ENCODE assay signal across 10 cellular contexts in genomic region chr3:127373701-127374625, GRCh38.
DNase-seq lines count a peak whose midpoint lies in the region; ATAC-seq, FAIRE-seq and TF ChIP-seq lines count a peak whose summit lies in the region.
"Had no signal": no experiment of that assay in that cellular context is flagged by ENCODE, and none has a peak within 500 bp of the region (broad histone marks: within the 10 kb centered on the region; RNA-seq: fewer than 3 reads in every experiment).

No MANE protein-coding gene starts in this region.

- H3K79me1 ChIP-seq in neuronal stem cell (ENCODE audit: low read depth, low read length) = no peaks in the 10 kb centered on the region

- peak overlapping the region; percentile 64 for H3K14ac ChIP-seq in neuronal stem cell (ENCODE audit: low read length)

- no peaks in the 10 kb centered on the region for H3K9me3 Mint-ChIP-seq in natural killer cell treated with Interleukin-12 subunit alpha and Interleukin-12 subunit beta and Interleukin-15 and Interleukin-18, amount 100 ng/mL, for 72 hours

- CTCF ChIA-PET in K562 (lab: Yijun Ruan, JAX; ENCODE audit: low intra/inter-chr PET ratio) = no interaction called here

- no peaks in the 10 kb centered on the region for H3K4me1 Mint-ChIP-seq in natural killer cell treated with Interleukin-12 subunit alpha and Interleukin-12 subunit beta and Interleukin-15 and Interleukin-18, amount 100 ng/mL, for 72 hours (ENCODE audit: low read depth in 2 of 2)

- 0% methylated on average over 7 of the region's 13 CpGs for WGBS in K562 (ENCODE audit: insufficient coverage, low coverage, missing lambda C conversion rate)
- no CpG with 5 or more reads among the region's 13 CpGs for WGBS in neuronal stem cell (ENCODE audit: extremely low coverage in 2 of 2, insufficient read length in 2 of 2, insufficient replicate concordance in 1 of 2), 2 donors

- no peaks in the 10 kb centered on the region for H4K20me1 ChIP-seq in K562 (replicated peaks; ENCODE audit: control insufficient read depth, insufficient read depth, low read length)

- H2BK120ac ChIP-seq in neuronal stem cell (ENCODE audit: low read depth, low read length) = peak overlapping the region; percentile 36

- H3K9me3 ChIP-seq in K562 (replicated peaks; ENCODE audit: control insufficient read depth, insufficient read depth, low read depth, low read length) (no peaks in the 10 kb centered on the region), neuronal stem cell (replicated peaks in 1 of 2; ENCODE audit: control insufficient read depth in 2 of 2, insufficient read depth in 1 of 2, low read depth in 1 of 2, low read length in 2 of 2) (peaks cover 2 to 8% of the 10 kb centered on the region in 2 donors), tibial artery (peaks cover 0 to 9% (median 6%) of the 10 kb centered on the region in 3 donors)

- H3K18ac ChIP-seq in neuronal stem cell (ENCODE audit: low read length) = peak overlapping the region; percentile 91

- POLR2A ChIA-PET in K562 (lab: Yijun Ruan, JAX) = interaction anchor here (0.6 to 0.8 kb wide), 2 partner anchors 12 to 898 kb away, joined by 3 read pairs; partner anchors contain the start of gene ZXDC

- H3K4me2 ChIP-seq in K562 (ENCODE audit: insufficient read depth, low read length) (no peak overlapping the region), neuronal stem cell (ENCODE audit: insufficient read depth, low read length, poor library complexity, severe bottlenecking) (no peak overlapping the region)
- H3K4me2 ChIP-seq: BLaER1 treated with 17β-estradiol and CSF1 and Interleukin-3, amounts not matched to agents 10 nM and 100 nM had no signal

- TF ChIP-seq RAD21 in K562 (CRISPR knock-in tag; conservative IDR thresholded peaks at IDR 0.05 in 1 of 2, IDR thresholded peaks at IDR 0.05 in 1 of 2) = peak; percentile 10 to 48; a peak in 2 of 4 replicates

- no peaks in the 10 kb centered on the region for H3K9me1 ChIP-seq in K562 (ENCODE audit: control insufficient read depth, insufficient read depth, low read length)

- in situ Hi-C loops in K562 (cut with MboI) = no loop called here

- no peaks in the 10 kb centered on the region for H3K27me3 ChIP-seq in K562 (ENCODE audit: control insufficient read depth in 2 of 2, insufficient read depth in 2 of 2, low read length in 2 of 2)
- H3K27me3 ChIP-seq in neuronal stem cell (ENCODE audit: control insufficient read depth in 3 of 3, insufficient read depth in 3 of 3, low read depth in 1 of 3, low read length in 3 of 3) = peaks cover 0 to 8% (median 0%) of the 10 kb centered on the region in 3 experiments
- H3K27me3 ChIP-seq in tibial artery = peaks cover 0 to 41% of the 10 kb centered on the region in 2 donors
- H3K27me3 ChIP-seq: BLaER1 treated with 17β-estradiol and CSF1 and Interleukin-3, amounts not matched to agents 10 nM and 100 nM had no signal

- ATAC-seq in K562 (peak; percentile 84), HG02970 (IDR thresholded peaks at IDR 0.05; ENCODE audit: low FRiP score, unreplicated experiment) (no peak)
- no peak for ATAC-seq in natural killer cell treated with Interleukin-12 subunit alpha and Interleukin-12 subunit beta and Interleukin-15 and Interleukin-18, amount 100 ng/mL, for 72 hours

- H3K4me3 ChIP-seq in K562 = no peak overlapping the region
- H3K4me3 ChIP-seq in neuronal stem cell (ENCODE audit: low read length in 2 of 2) = no peak overlapping the region
- H3K4me3 ChIP-seq in tibial artery = no peak overlapping the region
- H3K4me3 ChIP-seq: BLaER1 treated with 17β-estradiol and CSF1 and Interleukin-3, amounts not matched to agents 10 nM and 100 nM; coronary artery had no signal

- peak overlapping the region; percentile 76 for H2AK5ac ChIP-seq in neuronal stem cell (ENCODE audit: low read depth, low read length)

- H2BK15ac ChIP-seq in neuronal stem cell (ENCODE audit: low read length) = peak overlapping the region; percentile 82

- H3K9ac ChIP-seq in K562 (ENCODE audit: insufficient read depth in 1 of 2, low read depth in 2 of 2, low read length in 2 of 2) = no peak overlapping the region
- H3K9ac ChIP-seq in neuronal stem cell (ENCODE audit: low read depth, low read length, poor library complexity) = peak overlapping the region; percentile 65
- H3K9ac ChIP-seq: BLaER1 treated with 17β-estradiol and CSF1 and Interleukin-3, amounts not matched to agents 10 nM and 100 nM had no signal

- FAIRE-seq in K562 (lab: Jason Lieb, UNC) = no peak

- intact Hi-C loops in K562 (cut with micrococcal nuclease) (loop anchor here (1.0 kb wide), 1 partner anchor 81 kb away; no protein-coding TSS in a partner anchor), tibial artery (cut with DNase I; ENCODE audit: low total_unique reads) (no loop called here)

- no peak overlapping the region for H4K91ac ChIP-seq in neuronal stem cell (ENCODE audit: low read depth, low read length, poor library complexity)

- no peak overlapping the region for H3K4me3 Mint-ChIP-seq in natural killer cell treated with Interleukin-12 subunit alpha and Interleukin-12 subunit beta and Interleukin-15 and Interleukin-18, amount 100 ng/mL, for 72 hours

- no peak overlapping the region for H3K4ac ChIP-seq in neuronal stem cell (ENCODE audit: low read length)

- H3K4me1 ChIP-seq in K562 (replicated peaks in 1 of 2; ENCODE audit: control insufficient read depth in 2 of 2, insufficient read depth in 2 of 2, low read length in 2 of 2) = no peaks in the 10 kb centered on the region
- H3K4me1 ChIP-seq in neuronal stem cell (ENCODE audit: control insufficient read depth in 2 of 2, insufficient read depth in 1 of 2, low read depth in 1 of 2, low read length in 2 of 2) = peaks cover 8 to 30% of the 10 kb centered on the region in 2 donors
- no peaks in the 10 kb centered on the region for H3K4me1 ChIP-seq in tibial artery
- H3K4me1 ChIP-seq: BLaER1 treated with 17β-estradiol and CSF1 and Interleukin-3, amounts not matched to agents 10 nM and 100 nM had no signal

- H2BK12ac ChIP-seq in neuronal stem cell (ENCODE audit: low read length) = peak overlapping the region; percentile 99

- BruUV-seq in K562 (replicated peaks; lab: Mats Ljungman, UMichigan) = no TSS peak

- peak; percentile 3 for DNase-seq in NCI-H345 (lab: John Stamatoyannopoulos, UW)
- DNase-seq in NCI-H345 treated with DMSO at 0.1 percent for 48 hours (lab: John Stamatoyannopoulos, UW; ENCODE audit: unreplicated experiment) = no peak
- DNase-seq in HuH-7 (ENCODE audit: low spot score) = peak; percentile 38
- peak; percentile 26 to 54 (median 48) for DNase-seq in K562 (ENCODE audit: extremely low read depth in 1 of 4, low spot score in 3 of 4)
- no peak for DNase-seq in neuronal stem cell (ENCODE audit: low spot score)
- DNase-seq in tibial artery = no peak
- no peak for DNase-seq in natural killer cell treated with Interleukin-12 subunit alpha and Interleukin-12 subunit beta and Interleukin-15 and Interleukin-18, amount 100 ng/mL, for 72 hours (ENCODE audit: low spot score)

- no peak overlapping the region for H2AFZ ChIP-seq in K562 (ENCODE audit: low read depth, low read length)
- peak overlapping the region; percentile 11 for H2AFZ ChIP-seq in neuronal stem cell (ENCODE audit: low read length)

- H2BK5ac ChIP-seq in neuronal stem cell (ENCODE audit: low read length) = peak overlapping the region; percentile 43

- peaks cover 10 to 11% of the 10 kb centered on the region in 2 donors for H3K27me3 Mint-ChIP-seq in natural killer cell treated with Interleukin-12 subunit alpha and Interleukin-12 subunit beta and Interleukin-15 and Interleukin-18, amount 100 ng/mL, for 72 hours

- no peaks in the 10 kb centered on the region for H3K36me3 Mint-ChIP-seq in natural killer cell treated with Interleukin-12 subunit alpha and Interleukin-12 subunit beta and Interleukin-15 and Interleukin-18, amount 100 ng/mL, for 72 hours

- H4K8ac ChIP-seq in neuronal stem cell (ENCODE audit: low read depth, low read length) = no peak overlapping the region

- H3K27ac Mint-ChIP-seq in natural killer cell treated with Interleukin-12 subunit alpha and Interleukin-12 subunit beta and Interleukin-15 and Interleukin-18, amount 100 ng/mL, for 72 hours = no peak overlapping the region

- H3K23ac ChIP-seq in neuronal stem cell (ENCODE audit: low read depth, low read length, poor library complexity) = peak overlapping the region; percentile 74

- H3K36me3 ChIP-seq in K562 (ENCODE audit: control insufficient read depth, insufficient read depth, low read length) (no peaks in the 10 kb centered on the region), neuronal stem cell (replicated peaks in 1 of 2; ENCODE audit: control insufficient read depth in 2 of 2, insufficient read depth in 2 of 2, low read length in 2 of 2) (no peaks in the 10 kb centered on the region), tibial artery (no peaks in the 10 kb centered on the region)
- H3K36me3 ChIP-seq: BLaER1 treated with 17β-estradiol and CSF1 and Interleukin-3, amounts not matched to agents 10 nM and 100 nM had no signal

- H3K27ac ChIP-seq in K562 (ENCODE audit: extremely low read depth, low read depth, low read length) (no peak overlapping the region), neuronal stem cell (replicated peaks; ENCODE audit: low read length) (no peak overlapping the region), tibial artery (no peak overlapping the region)
- H3K27ac ChIP-seq: BLaER1 treated with 17β-estradiol and CSF1 and Interleukin-3, amounts not matched to agents 10 nM and 100 nM; coronary artery had no signal

- H3K79me2 ChIP-seq in K562 (ENCODE audit: control insufficient read depth, insufficient read depth, low read length) = no peaks in the 10 kb centered on the region

- TF ChIP-seq EP300 in K562 (IDR thresholded peaks at IDR 0.05; ENCODE audit: low read length) = no peak

- TF ChIP-seq CTCF in K562 (IDR thresholded peaks at IDR 0.05 in 2 of 3, conservative IDR thresholded peaks at IDR 0.05 in 1 of 3; ENCODE audit: insufficient read depth in 2 of 3, low read depth in 1 of 3, low read length in 3 of 3) (peak; percentile 46 to 53 (median 48)), tibial artery (IDR thresholded peaks at IDR 0.05) (no peak)

- no peak for TF ChIP-seq POLR2A in K562 (conservative IDR thresholded peaks at IDR 0.05)

TF ChIP-seq in K562, 482 proteins besides CTCF, POLR2A, EP300 and RAD21 (continues in another document):
- peak; percentile 67 for TF ChIP-seq CTCFL (IDR thresholded peaks at IDR 0.05; ENCODE audit: borderline replicate concordance, insufficient read depth, low read depth, low read length, poor library complexity, severe bottlenecking)

Comparison
In these comparisons a context has a peak if more than half of its experiments do, and no peak if none do; other contexts are left out.
1. DNase-seq: peak in NCI-H345 (single experiment), HuH-7 (single experiment) and K562 (4 of 4); none in NCI-H345 treated with DMSO at 0.1 percent for 48 hours (single experiment), neuronal stem cell (single experiment), tibial artery (0 of 2) and natural killer cell treated with Interleukin-12 subunit alpha and Interleukin-12 subunit beta and Interleukin-15 and Interleukin-18, amount 100 ng/mL, for 72 hours (single experiment).
2. CTCF ChIP-seq: peak in K562 (3 of 3); none in tibial artery (0 of 2).